9 cellular contexts compared by ENCODE assay signal in genomic region chr3:14452676-14453367, GRCh38. TPM values are rescaled to one million over a fixed set of nuclear protein-coding genes. Genes with fewer than 3 reads are reported as not detected.
DNase-seq lines count a peak whose midpoint lies in the region; ATAC-seq and TF ChIP-seq lines count a peak whose summit lies in the region.
"Had no signal": no experiment of that assay in that cellular context is flagged by ENCODE, and none has a peak within 500 bp of the region (broad histone marks: within the 10 kb centered on the region; RNA-seq: fewer than 3 reads in every experiment).

No MANE protein-coding gene starts in this region.

- peak overlapping the region; percentile 78 for H3K4me2 ChIP-seq in skeletal muscle satellite cell (ENCODE audit: low read length)
- H3K4me2 ChIP-seq: KMS-11 had no signal

- H3K9ac ChIP-seq in skeletal muscle satellite cell (ENCODE audit: low read depth, low read length): peak overlapping the region; percentile 78
- H3K9ac ChIP-seq: KMS-11 had no signal

- H3K36me3 ChIP-seq in skeletal muscle satellite cell (ENCODE audit: insufficient read depth, low read length): peaks cover 56% of the 10 kb centered on the region

- DNase-seq in hippocampal formation (lab: John Stamatoyannopoulos, UW) (peak; percentile 72 to 74), GM19240 (ENCODE audit: insufficient read length, low spot score) (no peak)
- no peak for DNase-seq in central memory CD4-positive, alpha-beta T cell
- DNase-seq in activated CD4-positive, alpha-beta T cell treated with anti-CD3 and anti-CD28 coated beads for 48 hours: no peak

- ATAC-seq in HG03280 (IDR thresholded peaks at IDR 0.05; ENCODE audit: unreplicated experiment): no peak

- H3K4me3 ChIP-seq in skeletal muscle satellite cell (ENCODE audit: low read length): peak overlapping the region; percentile 51

- peak; percentile 92 for TF ChIP-seq EP300 in Ishikawa (IDR thresholded peaks at IDR 0.05; ENCODE audit: borderline replicate concordance)

- peaks cover 28% of the 10 kb centered on the region for H3K4me1 ChIP-seq in skeletal muscle satellite cell (ENCODE audit: control insufficient read depth, insufficient read depth, low read length)

- H3K27ac ChIP-seq in angular gyrus (ENCODE audit: low read depth, low read length): peak overlapping the region; percentile 71
- H3K27ac ChIP-seq: KMS-11 had no signal

- no peaks in the 10 kb centered on the region for H3K9me3 ChIP-seq in skeletal muscle satellite cell (replicated peaks; ENCODE audit: low read length)

- H3K27me3 ChIP-seq in skeletal muscle satellite cell (ENCODE audit: control insufficient read depth, insufficient read depth, low read length): no peaks in the 10 kb centered on the region

- peak; percentile 12; the same call in 1 of the 2 replicates for TF ChIP-seq RAD21 in Ishikawa (IDR thresholded peaks at IDR 0.05; ENCODE audit: low read depth)

TF ChIP-seq in Ishikawa, 13 proteins besides CTCF, POLR2A, EP300 and RAD21:
- TF ChIP-seq FOXM1 (IDR thresholded peaks at IDR 0.05; ENCODE audit: borderline replicate concordance, low read depth): peak; percentile 66
- TF ChIP-seq TAF1 (IDR thresholded peaks at IDR 0.05; ENCODE audit: low read depth): no peak
- TF ChIP-seq TEAD4 (IDR thresholded peaks at IDR 0.05): peak; percentile 67
- TF ChIP-seq NFIC (IDR thresholded peaks at IDR 0.05): peak; percentile 98
- peak; percentile 27; the same call in 1 of the 2 replicates for TF ChIP-seq USF1 (IDR thresholded peaks at IDR 0.05)
- no peak; the same call in 1 of the 2 replicates for TF ChIP-seq EGR1 (IDR thresholded peaks at IDR 0.05)
- TF ChIP-seq REST (IDR thresholded peaks at IDR 0.05; ENCODE audit: low read depth): no peak; the same call in 1 of the 2 replicates
- peak; percentile 97 for TF ChIP-seq TCF12 (IDR thresholded peaks at IDR 0.05; ENCODE audit: low read depth)
- TF ChIP-seq CEBPB (IDR thresholded peaks at IDR 0.05): 0 out of 2 replicates have a peak, but pooled peaks have one; percentile 19
TF ChIP-seq in Ishikawa: peak in this region for 6.

RNA-seq across cellular contexts. Expression of gene SLC6A6, which starts 50.4 kb away (rescaled TPM):
- total RNA-seq in skeletal muscle satellite cell (2012; rRNA removed): 11.9 and 12.9 TPM in 2 replicates

Comparison
In these comparisons a context has a peak if more than half of its experiments do, and no peak if none do; other contexts are left out.
1. DNase-seq: peak in hippocampal formation (2 of 2); none in central memory CD4-positive, alpha-beta T cell (single experiment), activated CD4-positive, alpha-beta T cell treated with anti-CD3 and anti-CD28 coated beads for 48 hours (single experiment) and GM19240 (single experiment).